In the genomic region with DNA sequence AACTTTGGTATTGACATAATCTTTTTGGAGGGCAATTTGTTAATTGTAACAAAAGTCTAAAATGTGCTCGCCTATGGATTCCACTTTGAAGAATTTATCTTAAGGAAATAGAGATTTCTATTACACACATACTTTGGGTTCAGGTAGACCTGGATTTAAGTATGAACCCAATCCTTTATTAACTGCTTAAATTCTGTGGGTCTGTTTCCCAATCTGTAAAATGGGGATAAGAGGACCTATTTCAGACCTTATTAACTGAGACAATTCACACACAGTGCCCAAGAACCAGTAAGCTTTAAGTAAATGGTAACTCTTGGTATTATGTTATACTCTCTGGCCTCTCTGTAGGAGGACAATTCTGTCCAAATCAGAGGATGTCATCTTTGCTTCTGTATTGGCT, we compare ENCODE assay signal across 8 cellular contexts. TPM values are rescaled to one million over a fixed set of nuclear protein-coding genes. Genes with fewer than 3 reads are reported as not detected.
DNase-seq lines count a peak whose midpoint lies in the region; ATAC-seq, FAIRE-seq and TF ChIP-seq lines count a peak whose summit lies in the region.

No MANE protein-coding gene starts in this region.

- 100% methylated on average over 1 of the region's 1 CpG for WGBS in GM12878 (ENCODE audit: insufficient coverage, insufficient replicate concordance, low lambda C conversion rate, missing lambda C conversion rate)
- no CpG with 5 or more reads among the region's 1 CpG for WGBS in mesenchymal stem cell
- WGBS in transverse colon (ENCODE audit: low coverage in 1 of 2), 2 donors: 89 to 97% methylated on average over 1 of the region's 1 CpG

- H3K79me2 ChIP-seq in GM12878 (ENCODE audit: control insufficient read depth, insufficient read depth, low read length): peaks cover 17% of the 10 kb centered on the region

- ATAC-seq in GM12878 (no peak), GM19463 (IDR thresholded peaks at IDR 0.05; ENCODE audit: unreplicated experiment) (no peak), GM19467 (IDR thresholded peaks at IDR 0.05; ENCODE audit: unreplicated experiment) (no peak), HG03565 (IDR thresholded peaks at IDR 0.05; ENCODE audit: unreplicated experiment) (no peak)

- 0 out of 2 replicates have a peak overlapping the region, but pooled peaks have one; percentile 76 for H3K9ac ChIP-seq in GM12878 (ENCODE audit: control insufficient read depth, insufficient read depth, low read length)
- peak overlapping the region; percentile 94 for H3K9ac ChIP-seq in mesenchymal stem cell (ENCODE audit: low read length)

- H2BK12ac ChIP-seq in mesenchymal stem cell (ENCODE audit: low read length in 2 of 2): no peak overlapping the region

- no peak overlapping the region for H4K91ac ChIP-seq in mesenchymal stem cell (ENCODE audit: low read length)

- H3K36me3 ChIP-seq in GM12878 (ENCODE audit: control insufficient read depth in 2 of 2, insufficient read depth in 2 of 2, low read length in 1 of 2): peaks cover 3 to 9% of the 10 kb centered on the region in 2 experiments; a peak in 2 of 4 replicates
- peaks cover 5 to 20% of the 10 kb centered on the region in 2 experiments for H3K36me3 ChIP-seq in mesenchymal stem cell (ENCODE audit: control insufficient read depth in 1 of 2, insufficient read depth in 2 of 2, low read depth in 1 of 2, low read length in 2 of 2)
- H3K36me3 ChIP-seq in transverse colon: peaks cover 0 to 12% (median 5%) of the 10 kb centered on the region in 4 donors

- H3K4me1 ChIP-seq in GM12878 (ENCODE audit: control insufficient read depth, insufficient read depth, low read length) (peaks cover 4% of the 10 kb centered on the region), mesenchymal stem cell (ENCODE audit: control insufficient read depth, insufficient read depth, low read depth, low read length) (peaks cover 4% of the 10 kb centered on the region), transverse colon (peaks cover 5 to 24% (median 19%) of the 10 kb centered on the region in 4 donors)

- no peak overlapping the region for H4K8ac ChIP-seq in mesenchymal stem cell (ENCODE audit: low read length)

- H3K4me2 ChIP-seq in GM12878 (ENCODE audit: control insufficient read depth, insufficient read depth) (peak overlapping the region; percentile 70), mesenchymal stem cell (ENCODE audit: low read length, poor library complexity, severe bottlenecking) (peak overlapping the region; percentile 62)

- H2BK5ac ChIP-seq in mesenchymal stem cell (ENCODE audit: low read depth, low read length, poor library complexity, severe bottlenecking): no peak overlapping the region

- H3K4ac ChIP-seq in mesenchymal stem cell (ENCODE audit: low read depth in 1 of 2, low read length in 2 of 2): no peak overlapping the region

- TF ChIP-seq POLR2A in GM12878 (IDR thresholded peaks at IDR 0.05; ENCODE audit: low read depth, low read length): no peak
- TF ChIP-seq POLR2A in transverse colon (IDR thresholded peaks at IDR 0.05): no peak

- H3K27me3 ChIP-seq in GM12878 (replicated peaks in 1 of 2; ENCODE audit: control insufficient read depth in 2 of 2, insufficient read depth in 2 of 2, low read length in 1 of 2): no peaks in the 10 kb centered on the region
- no peaks in the 10 kb centered on the region for H3K27me3 ChIP-seq in mesenchymal stem cell (ENCODE audit: control insufficient read depth in 1 of 2, insufficient read depth in 1 of 2, low read length in 2 of 2)
- H3K27me3 ChIP-seq in transverse colon: no peaks in the 10 kb centered on the region

- no peak overlapping the region for H2BK120ac ChIP-seq in mesenchymal stem cell (ENCODE audit: low read depth, low read length)

- intact Hi-C loops in activated naive CD4-positive, alpha-beta T cell treated with anti-CD3 and anti-CD28 coated beads for 36 hours (cut with micrococcal nuclease): loop anchor here (1.0 to 2.0 kb wide), 9 partner anchors 56 to 659 kb away; partner anchors contain the start of genes ACYP1, DLST, NEK9 and TMED10
- intact Hi-C loops in GM12878 (cut with micrococcal nuclease; ENCODE audit: unreplicated experiment) (loop anchor here (1.0 kb wide), 1 partner anchor 60 kb away; no protein-coding TSS in a partner anchor), transverse colon (cut with DNase I; ENCODE audit: low total_unique reads) (no loop called here)

- no peak overlapping the region for H2BK15ac ChIP-seq in mesenchymal stem cell (ENCODE audit: low read depth, poor library complexity, severe bottlenecking)

- H3K27ac Mint-ChIP-seq in activated naive CD4-positive, alpha-beta T cell treated with anti-CD3 and anti-CD28 coated beads for 36 hours: peak overlapping the region; percentile 89

- no peaks in the 10 kb centered on the region for H3K27me3 Mint-ChIP-seq in activated naive CD4-positive, alpha-beta T cell treated with anti-CD3 and anti-CD28 coated beads for 36 hours (ENCODE audit: low read depth)

- no peak for TF ChIP-seq EP300 in GM12878 (IDR thresholded peaks at IDR 0.05; ENCODE audit: borderline replicate concordance in 1 of 2, control insufficient read depth in 1 of 2, low read depth in 2 of 2, low read length in 2 of 2)
- TF ChIP-seq EP300 in transverse colon (IDR thresholded peaks at IDR 0.05; ENCODE audit: low read depth): no peak

- in situ Hi-C loops in GM12878 (cut with MboI): no loop called here
- in situ Hi-C loops in transverse colon (cut with MboI; ENCODE audit: low pct_ligation_motif_present in 1 of 4, low pct_unique_long_range_greater_than_20kb in 1 of 4, low sequenced_read_pairs in 3 of 4): no loop called here

- BruUV-seq in GM12878 (replicated peaks; lab: Mats Ljungman, UMichigan): no TSS peak

- no peak overlapping the region for H3K23ac ChIP-seq in mesenchymal stem cell (ENCODE audit: low read length in 2 of 2)

- peaks cover 17% of the 10 kb centered on the region for H3K79me1 ChIP-seq in mesenchymal stem cell (replicated peaks; ENCODE audit: low read length, poor library complexity, severe bottlenecking)

- DNase-seq in activated naive CD4-positive, alpha-beta T cell treated with anti-CD3 and anti-CD28 coated beads for 36 hours: no peak
- DNase-seq in activated naive CD4-positive, alpha-beta T cell treated with anti-CD3 and anti-CD28 coated beads, Interleukin-2, amount 50 U/mL, for 16 hours: no peak
- no peak for DNase-seq in GM12878 (ENCODE audit: low read depth, low spot score)
- DNase-seq in mesenchymal stem cell: no peak
- no peak for DNase-seq in transverse colon

- no peak overlapping the region for H3K14ac ChIP-seq in mesenchymal stem cell (ENCODE audit: low read length in 2 of 2)

- no peak overlapping the region for H2AK5ac ChIP-seq in mesenchymal stem cell (ENCODE audit: low read length, severe bottlenecking)

- SMC1A ChIA-PET in GM12878 (lab: Charles Lee; ENCODE audit: uncharacterized antibody, unreplicated experiment): interaction anchor here (1.0 kb wide), 2 partner anchors 33 to 47 kb away, joined by 3 read pairs; no protein-coding TSS in a partner anchor

- peaks cover 22% of the 10 kb centered on the region for H3K36me3 Mint-ChIP-seq in activated naive CD4-positive, alpha-beta T cell treated with anti-CD3 and anti-CD28 coated beads for 36 hours (ENCODE audit: low read depth)

- no peak for FAIRE-seq in GM12878 (lab: Jason Lieb, UNC)

- no peaks in the 10 kb centered on the region for H4K20me1 ChIP-seq in GM12878 (ENCODE audit: control insufficient read depth, insufficient read depth)

- no peaks in the 10 kb centered on the region; the same call in 2 of the 3 replicates for H3K9me3 ChIP-seq in GM12878 (replicated peaks; ENCODE audit: control insufficient read depth, insufficient read depth, low read length)
- H3K9me3 ChIP-seq in mesenchymal stem cell (ENCODE audit: control insufficient read depth, low read length): no peaks in the 10 kb centered on the region
- H3K9me3 ChIP-seq in transverse colon: no peaks in the 10 kb centered on the region

- POLR2A ChIA-PET in GM12878 (lab: Charles Lee): interaction anchor here (0.5 kb wide), 1 partner anchor 66 kb away, joined by 4 read pairs; no protein-coding TSS in a partner anchor

- RAD21 ChIA-PET in GM12878 (lab: Charles Lee; ENCODE audit: unreplicated experiment): interaction anchor here (1.0 to 2.6 kb wide), 3 partner anchors 60 to 141 kb away, joined by 3 to 12 read pairs (median 4); partner anchors contain the start of gene ACYP1

- peaks cover 4% of the 10 kb centered on the region for H3K9me3 Mint-ChIP-seq in activated naive CD4-positive, alpha-beta T cell treated with anti-CD3 and anti-CD28 coated beads for 36 hours

- peaks cover 28% of the 10 kb centered on the region for H3K4me1 Mint-ChIP-seq in activated naive CD4-positive, alpha-beta T cell treated with anti-CD3 and anti-CD28 coated beads for 36 hours (ENCODE audit: low read depth)

- H3K4me3 Mint-ChIP-seq in activated naive CD4-positive, alpha-beta T cell treated with anti-CD3 and anti-CD28 coated beads for 36 hours: peak overlapping the region; percentile 99

- CTCF ChIA-PET in activated naive CD4-positive, alpha-beta T cell treated with anti-CD3 and anti-CD28 coated beads for 36 hours (lab: Charles Lee): interaction anchor here (0.6 to 2.8 kb wide), 2 partner anchors 56 to 86 kb away, joined by 3 to 12 read pairs; no protein-coding TSS in a partner anchor
- CTCF ChIA-PET in GM12878 (lab: Yijun Ruan, JAX): interaction anchor here (1.0 to 3.2 kb wide), 4 partner anchors 55 to 300 kb away, joined by 3 to 9 read pairs (median 4); no protein-coding TSS in a partner anchor

- peak overlapping the region; percentile 59 for H3K27ac ChIP-seq in GM12878 (ENCODE audit: control insufficient read depth, insufficient read depth)
- H3K27ac ChIP-seq in mesenchymal stem cell (ENCODE audit: low read length, poor library complexity, severe bottlenecking): no peak overlapping the region
- H3K27ac ChIP-seq in transverse colon: peak overlapping the region; percentile 82 to 90 (median 87)

- H3K4me3 ChIP-seq in GM12878 (peak overlapping the region; percentile 74), mesenchymal stem cell (ENCODE audit: insufficient read depth in 1 of 2, low read depth in 1 of 2, low read length in 2 of 2) (peak overlapping the region in 1 of 2 experiments; percentile 94), transverse colon (peak overlapping the region in 3 of 4 donors; percentile 60 to 81 (median 76))

- H3K18ac ChIP-seq in mesenchymal stem cell (ENCODE audit: low read depth in 1 of 2, low read length in 2 of 2): no peak overlapping the region

- TF ChIP-seq CTCF in GM12878 (IDR thresholded peaks at IDR 0.05 in 2 of 3, conservative IDR thresholded peaks at IDR 0.05 in 1 of 3; ENCODE audit: control insufficient read depth in 2 of 3, extremely low read depth in 1 of 3, insufficient read depth in 1 of 3, low read depth in 3 of 3, low read length in 3 of 3) (no peak), transverse colon (IDR thresholded peaks at IDR 0.05) (no peak)

- TF ChIP-seq RAD21 in GM12878 (IDR thresholded peaks at IDR 0.05; ENCODE audit: insufficient read depth, low read depth, low read length): no peak

- H2AFZ ChIP-seq in GM12878 (ENCODE audit: control insufficient read depth, low read depth, low read length) (peak overlapping the region; percentile 90), mesenchymal stem cell (ENCODE audit: low read depth, low read length) (no peak overlapping the region)

RNA-seq across cellular contexts. Expression of gene EIF2B2, which starts 0.8 kb away (rescaled TPM):
- total RNA-seq in activated naive CD4-positive, alpha-beta T cell treated with anti-CD3 and anti-CD28 coated beads for 36 hours: 10 to 100 TPM; 64.8 to 65.4 TPM
- total RNA-seq in GM12878 (2013; cell fraction: nucleolus; rRNA removed): 35.5 and 38.2 TPM in 2 replicates
- total RNA-seq in GM12878 (2014; rRNA removed) (54.4 and 68.7 TPM in 2 replicates), GM12878 (2014; rRNA removed; fragmentation: Illumina TruSeq; extraction: Trizol) (36.9 and 39.6 TPM in 2 replicates), GM12878 (2021) (52.5 and 58.6 TPM in 2 replicates), transverse colon (10 to 100 TPM; 42.9 to 55.4 (median 51.1) TPM)
- polyA plus RNA-seq in GM12878 (2011; ENCODE audit: low read depth): 32.2 TPM
- polyA plus RNA-seq in GM12878 (2011; rRNA removed) (125 and 168 TPM in 2 replicates), GM12878 (2014; fragmentation: Illumina TruSeq; extraction: Trizol) (72.5 and 78.8 TPM in 2 replicates), GM12878 (2014; fragmentation: Nextera tagmentation; extraction: Ambion mirVana) (10 to 100 TPM; 17.4 to 32.3 TPM), GM12878 (2014; rRNA removed) (72.2 and 91.4 TPM in 2 replicates), GM12878 (2016; fragmentation: Nextera tagmentation; extraction: Ambion mirVana) (10 to 100 TPM; 85.8 to 94.4 TPM)
- 150 and 158 TPM in 2 replicates for polyA plus RNA-seq in GM12878 (2011; cell fraction: cytosol; rRNA removed)
- polyA plus RNA-seq in GM12878 (2011; cell fraction: nucleus; rRNA removed): 84.4 and 109 TPM in 2 replicates
- 37.3 and 38.7 TPM in 2 replicates for polyA plus RNA-seq in GM12878 (2012)
- polyA minus RNA-seq in GM12878 (2011; rRNA and poly(A)+ RNA removed): 89.6 and 107 TPM in 2 replicates
- 23.5 and 25.8 TPM in 2 replicates for polyA minus RNA-seq in GM12878 (2011; cell fraction: cytosol; rRNA and poly(A)+ RNA removed)
- polyA minus RNA-seq in GM12878 (2011; cell fraction: nucleus; rRNA and poly(A)+ RNA removed): 25.3 and 53.3 TPM in 2 replicates
- 35.8 TPM for polyA plus RNA-seq in mesenchymal stem cell (2013, experiment 1 of 2)
- 30.3 TPM for polyA plus RNA-seq in mesenchymal stem cell (2013, experiment 2 of 2)

RNA-seq across cellular contexts. Expression of gene PGF, which starts 46.5 kb away (rescaled TPM):
- under 1 TPM in 1 of 2 experiments, not detected in 1; 0.10 TPM for total RNA-seq in activated naive CD4-positive, alpha-beta T cell treated with anti-CD3 and anti-CD28 coated beads for 36 hours
- 13.5 and 14.0 TPM in 2 replicates for total RNA-seq in GM12878 (2013; cell fraction: nucleolus; rRNA removed)
- total RNA-seq in GM12878 (2014; rRNA removed): 0.76 and 0.79 TPM in 2 replicates
- 0.40 and 0.46 TPM in 2 replicates for total RNA-seq in GM12878 (2014; rRNA removed; fragmentation: Illumina TruSeq; extraction: Trizol)
- total RNA-seq in GM12878 (2021): 1.0 and 1.1 TPM in 2 replicates
- polyA plus RNA-seq in GM12878 (2011; ENCODE audit: low read depth): 1.0 TPM
- 2.4 and 5.5 TPM in 2 replicates for polyA plus RNA-seq in GM12878 (2011; rRNA removed)
- polyA plus RNA-seq in GM12878 (2011; cell fraction: cytosol; rRNA removed): 4.5 and 4.9 TPM in 2 replicates
- 7.8 and 12.6 TPM in 2 replicates for polyA plus RNA-seq in GM12878 (2011; cell fraction: nucleus; rRNA removed)
- 2.0 and 2.9 TPM in 2 replicates for polyA plus RNA-seq in GM12878 (2012)
- 0.27 and 0.32 TPM in 2 replicates for polyA plus RNA-seq in GM12878 (2014; fragmentation: Illumina TruSeq; extraction: Trizol)
- under 1 TPM; 0.11 to 0.16 TPM for polyA plus RNA-seq in GM12878 (2014; fragmentation: Nextera tagmentation; extraction: Ambion mirVana)
- 0.46 and 0.66 TPM in 2 replicates for polyA plus RNA-seq in GM12878 (2014; rRNA removed)
- polyA plus RNA-seq in GM12878 (2016; fragmentation: Nextera tagmentation; extraction: Ambion mirVana): 1 to 10 TPM; 3.5 to 4.2 TPM
- polyA minus RNA-seq in GM12878 (2011; rRNA and poly(A)+ RNA removed): 3.4 and 6.9 TPM in 2 replicates
- polyA minus RNA-seq in GM12878 (2011; cell fraction: cytosol; rRNA and poly(A)+ RNA removed): 1.4 and 3.5 TPM in 2 replicates
- 8.7 and 9.3 TPM in 2 replicates for polyA minus RNA-seq in GM12878 (2011; cell fraction: nucleus; rRNA and poly(A)+ RNA removed)
- polyA plus RNA-seq in mesenchymal stem cell (2013, experiment 1 of 2): 6.4 TPM
- 6.8 TPM for polyA plus RNA-seq in mesenchymal stem cell (2013, experiment 2 of 2)
- total RNA-seq in transverse colon: 10 to 100 TPM in 2 of 4 donors, 1 to 10 TPM in 1, not detected in 1; 9.7 to 10.5 (median 10.1) TPM

RNA-seq across cellular contexts. Expression of gene MLH3, which starts 49.4 kb away (rescaled TPM):
- 10 to 100 TPM; 17.3 to 18.5 TPM for total RNA-seq in activated naive CD4-positive, alpha-beta T cell treated with anti-CD3 and anti-CD28 coated beads for 36 hours
- total RNA-seq in GM12878 (2013; cell fraction: nucleolus; rRNA removed): 112 and 123 TPM in 2 replicates
- total RNA-seq in GM12878 (2014; rRNA removed) (17.1 and 24.5 TPM in 2 replicates), GM12878 (2014; rRNA removed; fragmentation: Illumina TruSeq; extraction: Trizol) (29.8 and 31.2 TPM in 2 replicates), GM12878 (2021) (22.4 and 23.8 TPM in 2 replicates), transverse colon (10 to 100 TPM; 24.5 to 58.3 (median 42.5) TPM)
- 10.2 TPM for polyA plus RNA-seq in GM12878 (2011; ENCODE audit: low read depth)
- polyA plus RNA-seq in GM12878 (2011; rRNA removed) (26.8 and 34.2 TPM in 2 replicates), GM12878 (2014; fragmentation: Illumina TruSeq; extraction: Trizol) (21.3 and 31.2 TPM in 2 replicates), GM12878 (2014; fragmentation: Nextera tagmentation; extraction: Ambion mirVana) (10 to 100 TPM; 17.9 to 23.4 TPM), GM12878 (2014; rRNA removed) (12.6 and 13.0 TPM in 2 replicates), GM12878 (2016; fragmentation: Nextera tagmentation; extraction: Ambion mirVana) (10 to 100 TPM; 15.1 to 15.8 TPM)
- polyA plus RNA-seq in GM12878 (2011; cell fraction: cytosol; rRNA removed): 15.2 and 15.6 TPM in 2 replicates
- 31.1 and 35.9 TPM in 2 replicates for polyA plus RNA-seq in GM12878 (2011; cell fraction: nucleus; rRNA removed)
- 12.5 and 18.2 TPM in 2 replicates for polyA plus RNA-seq in GM12878 (2012)
- 56.0 and 68.4 TPM in 2 replicates for polyA minus RNA-seq in GM12878 (2011; rRNA and poly(A)+ RNA removed)
- 7.4 and 8.6 TPM in 2 replicates for polyA minus RNA-seq in GM12878 (2011; cell fraction: cytosol; rRNA and poly(A)+ RNA removed)
- 16.6 and 20.1 TPM in 2 replicates for polyA minus RNA-seq in GM12878 (2011; cell fraction: nucleus; rRNA and poly(A)+ RNA removed)
- polyA plus RNA-seq in mesenchymal stem cell (2013, experiment 1 of 2): 5.1 TPM
- polyA plus RNA-seq in mesenchymal stem cell (2013, experiment 2 of 2): 4.6 TPM
